Comparison of ENCODE assay signal across 8 cellular contexts in the genomic region with DNA sequence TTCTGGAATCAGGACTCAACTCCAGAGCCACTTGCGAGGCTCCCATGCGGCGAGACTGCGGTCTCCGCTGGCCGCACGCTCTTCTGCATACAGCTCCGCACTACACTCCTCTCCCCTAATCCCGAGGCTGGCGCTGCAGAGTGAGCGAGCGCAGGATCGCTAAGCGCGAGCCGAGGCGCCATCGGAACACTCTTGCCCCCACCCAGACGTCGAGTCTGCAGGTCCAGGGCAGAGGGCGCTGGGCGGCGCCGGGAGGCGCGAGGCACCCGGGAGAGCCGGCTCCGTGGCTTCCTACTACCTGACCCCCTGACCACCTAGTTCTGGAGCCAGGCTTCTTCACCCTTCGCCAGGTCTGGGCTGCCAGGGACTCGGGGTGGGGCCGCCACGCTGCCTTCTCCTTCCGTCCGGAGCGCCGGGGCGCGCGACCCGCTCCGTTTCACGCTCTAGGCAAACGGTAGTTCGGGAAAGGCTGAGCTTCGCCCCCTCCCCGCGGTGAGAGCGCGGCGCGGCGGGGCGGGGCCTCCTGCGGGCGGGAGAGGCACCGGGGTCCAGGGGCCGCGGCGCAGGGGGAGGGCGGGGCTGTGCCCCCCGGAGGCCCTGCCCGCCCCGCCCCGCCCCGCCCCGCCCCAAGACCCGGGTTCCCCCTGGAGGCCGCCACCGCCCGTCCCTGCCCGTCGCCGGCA. TPM values are rescaled to one million over a fixed set of nuclear protein-coding genes. Genes with fewer than 3 reads are reported as not detected.
DNase-seq lines count a peak whose midpoint lies in the region; ATAC-seq and TF ChIP-seq lines count a peak whose summit lies in the region.

No MANE protein-coding gene starts in this region.

- peak; percentile 19; the same call in 1 of the 2 replicates for TF ChIP-seq RAD21 in IMR-90 (IDR thresholded peaks at IDR 0.05; ENCODE audit: low read length)

- peak overlapping the region; percentile 93 for H2AFZ ChIP-seq in IMR-90 (replicated peaks; ENCODE audit: low read length, poor library complexity)

- peak; percentile 95 for DNase-seq in DMS53 (lab: John Stamatoyannopoulos, UW)
- peak; percentile 71 for DNase-seq in IMR-90
- DNase-seq in RPMI7951 (ENCODE audit: low read depth) = peak; percentile 80
- peak; percentile 49 for DNase-seq in activated effector memory CD4-positive, alpha-beta T cell treated with Interleukin-2 at 50 U/mL for 16 hours
- DNase-seq in fibroblast of villous mesenchyme (ENCODE audit: low read depth) = peak; percentile 81
- peak; percentile 67 for DNase-seq in natural killer cell treated with Interleukin-12 subunit alpha and Interleukin-12 subunit beta and Interleukin-15 and Interleukin-18, amount 100 ng/mL, for 72 hours (ENCODE audit: low spot score)
- no peak for DNase-seq in thoracic aorta (ENCODE audit: low spot score)

- peak overlapping the region; percentile 65 for H2BK5ac ChIP-seq in IMR-90 (ENCODE audit: low read depth, low read length, poor library complexity, severe bottlenecking)

- no peaks in the 10 kb centered on the region for H3K27me3 ChIP-seq in IMR-90 (ENCODE audit: control insufficient read depth, insufficient read depth, low read length)
- H3K27me3 ChIP-seq in thoracic aorta (replicated peaks; ENCODE audit: insufficient read depth) = no peaks in the 10 kb centered on the region

- peaks cover 0 to 17% of the 10 kb centered on the region in 2 experiments; a peak in 2 of 4 replicates for H3K79me1 ChIP-seq in IMR-90 (ENCODE audit: low read depth in 1 of 2, low read length in 2 of 2)

- no peaks in the 10 kb centered on the region for H3K36me3 Mint-ChIP-seq in natural killer cell treated with Interleukin-12 subunit alpha and Interleukin-12 subunit beta and Interleukin-15 and Interleukin-18, amount 100 ng/mL, for 72 hours

- peak overlapping the region; percentile 73 for H3K4me3 Mint-ChIP-seq in natural killer cell treated with Interleukin-12 subunit alpha and Interleukin-12 subunit beta and Interleukin-15 and Interleukin-18, amount 100 ng/mL, for 72 hours

- H4K8ac ChIP-seq in IMR-90 (ENCODE audit: low read depth in 2 of 2, low read length in 2 of 2) = peak overlapping the region; percentile 15 to 92

- WGBS in IMR-90 (ENCODE audit: extremely low coverage in 2 of 2, insufficient read length in 1 of 2), 2 experiments = 1% methylated on average over 20 of the region's 74 CpGs; no CpG with 5 or more reads in 1 of the 2 experiments

- H3K27me3 Mint-ChIP-seq in natural killer cell treated with Interleukin-12 subunit alpha and Interleukin-12 subunit beta and Interleukin-15 and Interleukin-18, amount 100 ng/mL, for 72 hours = peaks cover 23 to 30% of the 10 kb centered on the region in 2 donors

- H3K18ac ChIP-seq in IMR-90 (ENCODE audit: low read depth, low read length) = peak overlapping the region; percentile 85

- H2AK5ac ChIP-seq in IMR-90 (ENCODE audit: low read depth, low read length) = no peak overlapping the region

- BruUV-seq in IMR-90 (replicated peaks; lab: Mats Ljungman, UMichigan) = no TSS peak

- no peak overlapping the region; the same call in 2 of the 3 replicates for H2BK15ac ChIP-seq in IMR-90 (ENCODE audit: low read depth, low read length)

- peak overlapping the region; percentile 83 for H2AK9ac ChIP-seq in IMR-90 (replicated peaks; ENCODE audit: low read depth, low read length, poor library complexity)

- H3K9ac ChIP-seq in IMR-90 (ENCODE audit: low read depth, low read length) = peak overlapping the region; percentile 88

- peak overlapping the region; percentile 64; the same call in 1 of the 2 replicates for H3K23ac ChIP-seq in IMR-90 (ENCODE audit: low read depth, low read length)

- dilution Hi-C loops in IMR-90 (cut with HindIII; ENCODE audit: low sequenced_read_pairs, unreplicated experiment) = no loop called here

- H3K27ac Mint-ChIP-seq in natural killer cell treated with Interleukin-12 subunit alpha and Interleukin-12 subunit beta and Interleukin-15 and Interleukin-18, amount 100 ng/mL, for 72 hours = no peak overlapping the region

- peaks cover 3% of the 10 kb centered on the region for H3K9me3 Mint-ChIP-seq in natural killer cell treated with Interleukin-12 subunit alpha and Interleukin-12 subunit beta and Interleukin-15 and Interleukin-18, amount 100 ng/mL, for 72 hours

- ATAC-seq in GM21526 (IDR thresholded peaks at IDR 0.05; ENCODE audit: low FRiP score, unreplicated experiment) = peak; percentile 67
- peak; percentile 85 for ATAC-seq in IMR-90 (ENCODE audit: low read depth)
- peak; percentile 79 to 88 for ATAC-seq in natural killer cell treated with Interleukin-12 subunit alpha and Interleukin-12 subunit beta and Interleukin-15 and Interleukin-18, amount 100 ng/mL, for 72 hours
- peak; percentile 31 for ATAC-seq in thoracic aorta (ENCODE audit: insufficient number of reproducible peaks, low FRiP score, low read depth)

- peaks cover 18 to 19% of the 10 kb centered on the region in 2 donors for H3K4me1 Mint-ChIP-seq in natural killer cell treated with Interleukin-12 subunit alpha and Interleukin-12 subunit beta and Interleukin-15 and Interleukin-18, amount 100 ng/mL, for 72 hours (ENCODE audit: low read depth in 2 of 2)

- peak overlapping the region; percentile 86 for H3K27ac ChIP-seq in IMR-90 (ENCODE audit: insufficient read depth, low read length)
- peak overlapping the region; percentile 94 for H3K27ac ChIP-seq in thoracic aorta

- H3K36me3 ChIP-seq in IMR-90 (ENCODE audit: control insufficient read depth, insufficient read depth, low read length) (no peaks in the 10 kb centered on the region), thoracic aorta (no peaks in the 10 kb centered on the region)

- H4K91ac ChIP-seq in IMR-90 (ENCODE audit: insufficient read depth, low read depth, low read length) = peak overlapping the region; percentile 36; the same call in 1 of the 2 replicates

- H3K4ac ChIP-seq in IMR-90 (ENCODE audit: low read depth, low read length) = peak overlapping the region; percentile 82

- H3K56ac ChIP-seq in IMR-90 (ENCODE audit: extremely low read depth, insufficient read depth, low read length) = peak overlapping the region; percentile 43

- CTCF ChIA-PET in IMR-90 (lab: Yijun Ruan, JAX) = no interaction called here

- H4K5ac ChIP-seq in IMR-90 (ENCODE audit: low read depth, low read length) = peak overlapping the region; percentile 82

- POLR2A ChIA-PET in IMR-90 (lab: Charles Lee; ENCODE audit: unreplicated experiment) = no interaction called here

- H2BK20ac ChIP-seq in IMR-90 (ENCODE audit: low read depth, low read length) = no peak overlapping the region

- no peaks in the 10 kb centered on the region for H4K20me1 ChIP-seq in IMR-90 (ENCODE audit: insufficient read depth, low read length)

- in situ Hi-C loops in IMR-90 (cut with MboI; ENCODE audit: low sequenced_read_pairs) = no loop called here

- H3K4me2 ChIP-seq in IMR-90 (ENCODE audit: low read depth, low read length) = peak overlapping the region; percentile 95

- H3K9me1 ChIP-seq in IMR-90 (ENCODE audit: insufficient read depth, low read length) = peaks cover 5% of the 10 kb centered on the region; the same call in 1 of the 2 replicates

- intact Hi-C loops in IMR-90 (cut with micrococcal nuclease) = loop anchor here (1.0 kb wide), 1 partner anchor 85 kb away; no protein-coding TSS in a partner anchor

- H2BK120ac ChIP-seq in IMR-90 (ENCODE audit: low read depth, low read length) = peak overlapping the region; percentile 44

- H3K9me3 ChIP-seq in IMR-90 (ENCODE audit: control insufficient read depth, insufficient read depth, low read length) (no peaks in the 10 kb centered on the region), thoracic aorta (no peaks in the 10 kb centered on the region)

- H3K4me1 ChIP-seq in IMR-90 (ENCODE audit: control insufficient read depth, insufficient read depth, low read length) (peaks cover 2% of the 10 kb centered on the region), thoracic aorta (ENCODE audit: control insufficient read depth in 1 of 2, low read depth in 2 of 2) (peaks cover 4 to 11% of the 10 kb centered on the region in 2 donors)

- H3K4me3 ChIP-seq in IMR-90 (ENCODE audit: insufficient read depth, low read depth, low read length) (peak overlapping the region; percentile 89), fibroblast of villous mesenchyme (ENCODE audit: low read depth, low read length) (peak overlapping the region; percentile 74), thoracic aorta (peak overlapping the region; percentile 94)

- peak overlapping the region; percentile 61 for H3K14ac ChIP-seq in IMR-90 (replicated peaks; ENCODE audit: low read depth, low read length)

- TF ChIP-seq CTCF in IMR-90 (conservative IDR thresholded peaks at IDR 0.05; ENCODE audit: low read depth, low read length) (0 out of 2 replicates have a peak, but pooled peaks have one; percentile 15), fibroblast of villous mesenchyme (IDR thresholded peaks at IDR 0.05; ENCODE audit: insufficient read depth, low read depth, low read length) (peak; percentile 21), thoracic aorta (IDR thresholded peaks at IDR 0.05) (peak; percentile 28)

- TF ChIP-seq POLR2A in IMR-90 (IDR thresholded peaks at IDR 0.05; ENCODE audit: low read depth, low read length) = peak; percentile 23; the same call in 1 of the 2 replicates

TF ChIP-seq in IMR-90, 13 proteins besides CTCF, POLR2A, EP300 and RAD21 (continues in another document):
- TF ChIP-seq BHLHE40 (IDR thresholded peaks at IDR 0.05; ENCODE audit: low read depth, low read length) (no peak), RFX5 (IDR thresholded peaks at IDR 0.05; ENCODE audit: low read depth, low read length) (no peak), NFE2L2 (IDR thresholded peaks at IDR 0.05; ENCODE audit: low read depth, low read length) (no peak), MXI1 (IDR thresholded peaks at IDR 0.05; ENCODE audit: borderline replicate concordance, low read depth, low read length) (no peak)

RNA-seq across cellular contexts. Expression of gene TUBB2A, which starts 5.4 kb away (rescaled TPM):
- total RNA-seq in IMR-90 (2012; rRNA removed) = 164 and 182 TPM in 2 replicates
- polyA plus RNA-seq in IMR-90 (2012; rRNA removed) = 264 and 300 TPM in 2 replicates
- 161 and 414 TPM in 2 replicates for polyA plus RNA-seq in IMR-90 (2012; cell fraction: cytosol; rRNA removed)
- polyA plus RNA-seq in IMR-90 (2012; cell fraction: nucleus; rRNA removed; ENCODE audit: low replicate concordance) = 339 and 399 TPM in 2 replicates
- 265 and 319 TPM in 2 replicates for total RNA-seq in RPMI7951 (2014; rRNA removed; shearing (Covaris generic))
- total RNA-seq in fibroblast of villous mesenchyme = 81.5 and 90.7 TPM in 2 replicates
- 1 to 10 TPM; 1.7 to 5.8 TPM for total RNA-seq in natural killer cell treated with Interleukin-12 subunit alpha and Interleukin-12 subunit beta and Interleukin-15 and Interleukin-18, amount 100 ng/mL, for 72 hours
- total RNA-seq in thoracic aorta = 10 to 100 TPM; 30.8 to 70.4 TPM

RNA-seq across cellular contexts. Expression of gene BPHL, which starts 44.2 kb away (rescaled TPM):
- total RNA-seq in IMR-90 (2012; rRNA removed) (15.8 and 16.3 TPM in 2 replicates), fibroblast of villous mesenchyme (16.1 and 17.3 TPM in 2 replicates), thoracic aorta (1 to 10 TPM; 3.8 to 4.2 TPM)
- 13.8 and 14.7 TPM in 2 replicates for polyA plus RNA-seq in IMR-90 (2012; rRNA removed)
- 7.0 and 8.4 TPM in 2 replicates for polyA plus RNA-seq in IMR-90 (2012; cell fraction: cytosol; rRNA removed)
- polyA plus RNA-seq in IMR-90 (2012; cell fraction: nucleus; rRNA removed; ENCODE audit: low replicate concordance) = 9.6 and 25.1 TPM in 2 replicates
- 22.9 and 24.8 TPM in 2 replicates for total RNA-seq in RPMI7951 (2014; rRNA removed; shearing (Covaris generic))
- total RNA-seq in natural killer cell treated with Interleukin-12 subunit alpha and Interleukin-12 subunit beta and Interleukin-15 and Interleukin-18, amount 100 ng/mL, for 72 hours = 1 to 10 TPM; 5.6 to 7.3 TPM

Comparison
In these comparisons a context has a peak if more than half of its experiments do, and no peak if none do; other contexts are left out.
1. ATAC-seq: peak in every context shown above with its lines; median percentile 85 in IMR-90; 84 in natural killer cell treated with Interleukin-12 subunit alpha and Interleukin-12 subunit beta and Interleukin-15 and Interleukin-18, amount 100 ng/mL, for 72 hours; 67 in GM21526; 31 in thoracic aorta.
2. RNA of gene TUBB2A, which starts 5.4 kb away (total RNA-seq): 265 to 319 TPM in RPMI7951, 164 to 182 TPM in IMR-90, 81.5 to 90.7 TPM in fibroblast of villous mesenchyme and 30.8 to 70.4 TPM in thoracic aorta; 1.7 to 5.8 TPM in natural killer cell treated with Interleukin-12 subunit alpha and Interleukin-12 subunit beta and Interleukin-15 and Interleukin-18, amount 100 ng/mL, for 72 hours; every median in the first group is over 4 times any median in the second.
3. Peak in every context shown above with its lines, with median percentiles within 50 percentile points of each other: H3K4me3 ChIP-seq and CTCF ChIP-seq.